16 cellular contexts compared by ENCODE assay signal in the genomic region with DNA sequence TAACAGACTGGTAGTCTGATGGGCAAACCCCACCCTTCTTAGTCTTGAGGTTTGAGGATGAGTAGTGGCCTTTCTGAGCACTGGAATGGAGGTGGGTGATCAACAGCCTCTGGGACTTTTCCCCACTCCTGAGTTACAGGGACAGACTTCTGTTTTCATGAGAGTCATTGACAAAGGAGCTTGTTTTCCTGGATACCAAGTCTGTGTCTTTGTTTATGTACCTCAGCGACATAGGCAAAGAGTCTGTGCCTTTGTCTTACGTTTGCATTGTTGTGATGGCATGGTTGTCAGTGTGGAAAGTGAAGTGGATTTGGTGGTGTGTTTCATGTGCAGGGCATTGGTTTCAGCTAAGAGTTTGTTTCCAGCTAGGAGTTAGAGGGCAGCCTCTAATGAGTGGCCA. TPM values are rescaled to one million over a fixed set of nuclear protein-coding genes. Genes with fewer than 3 reads are reported as not detected.
A peak's percentile ranks its signal among the peaks of the same experiment; 100 is the strongest.
DNase-seq lines count a peak whose midpoint lies in the region; ATAC-seq, FAIRE-seq and TF ChIP-seq lines count a peak whose summit lies in the region.
"Had no signal": no experiment of that assay in that cellular context is flagged by ENCODE, and none has a peak within 500 bp of the region (broad histone marks: within the 10 kb centered on the region; RNA-seq: fewer than 3 reads in every experiment).

No MANE protein-coding gene starts in this region.

- no peaks in the 10 kb centered on the region for H3K27me3 ChIP-seq in bronchial epithelial cell (ENCODE audit: control insufficient read depth, insufficient read depth, low read length)
- no peaks in the 10 kb centered on the region for H3K27me3 ChIP-seq in lower lobe of right lung (ENCODE audit: low read depth)
- H3K27me3 ChIP-seq in suprapubic skin: no peaks in the 10 kb centered on the region
- no peaks in the 10 kb centered on the region for H3K27me3 ChIP-seq in WERI-Rb-1 (ENCODE audit: insufficient read depth, low read depth, severe bottlenecking)

- FAIRE-seq in HTR-8/SVneo (lab: Jason Lieb, UNC): peak; percentile 69
- peak; percentile 64 for FAIRE-seq in bronchial epithelial cell (lab: Jason Lieb, UNC)

- WGBS in suprapubic skin: 68% methylated on average over 2 of the region's 2 CpGs

- H3K27ac ChIP-seq in lower lobe of right lung: peak overlapping the region; percentile 24
- peak overlapping the region; percentile 40 for H3K27ac ChIP-seq in suprapubic skin
- H3K27ac ChIP-seq in WERI-Rb-1: no peak overlapping the region
- H3K27ac ChIP-seq: PC-9 had no signal

- no peak for TF ChIP-seq EP300 in suprapubic skin (IDR thresholded peaks at IDR 0.05)

- H3K4me3 ChIP-seq in bronchial epithelial cell (ENCODE audit: low read depth, low read length): no peak overlapping the region
- no peak overlapping the region for H3K4me3 ChIP-seq in lower lobe of right lung
- H3K4me3 ChIP-seq in suprapubic skin: no peak overlapping the region
- no peak overlapping the region for H3K4me3 ChIP-seq in WERI-Rb-1 (ENCODE audit: low read depth, low read length)
- H3K4me3 ChIP-seq: PC-9 had no signal

- DNase-seq in HTR-8/SVneo (ENCODE audit: insufficient read length, low spot score) (no peak), bronchial epithelial cell (ENCODE audit: low read depth) (no peak), lower lobe of right lung (no peak), suprapubic skin (ENCODE audit: low spot score in 2 of 2) (no peak), mesenteric fat pad (ENCODE audit: low spot score) (no peak), epidermal melanocyte (ENCODE audit: insufficient read length, low spot score) (no peak), WERI-Rb-1 (no peak)
- DNase-seq: CD8-positive, alpha-beta memory T cell; DMS 273 treated with DMSO at 0.1 percent for 48 hours; EL; HCEC 1CT; NCI-H1048; NCI-H146; NCI-H2107; NCI-H69; PC-9 had no signal

- no peak for TF ChIP-seq POLR2A in suprapubic skin (IDR thresholded peaks at IDR 0.05)

- peak in 1 of 2 donors; percentile 12 for ATAC-seq in lower lobe of right lung

- H3K36me3 ChIP-seq in bronchial epithelial cell (ENCODE audit: control insufficient read depth, insufficient read depth, low read length) (no peaks in the 10 kb centered on the region), lower lobe of right lung (no peaks in the 10 kb centered on the region), suprapubic skin (no peaks in the 10 kb centered on the region), WERI-Rb-1 (no peaks in the 10 kb centered on the region)

- TF ChIP-seq CTCF in bronchial epithelial cell (IDR thresholded peaks at IDR 0.05; ENCODE audit: insufficient read depth, low read length, severe bottlenecking) (no peak), lower lobe of right lung (IDR thresholded peaks at IDR 0.05) (no peak), suprapubic skin (IDR thresholded peaks at IDR 0.05) (no peak), WERI-Rb-1 (IDR thresholded peaks at IDR 0.05; ENCODE audit: low read depth, low read length) (no peak)

- intact Hi-C loops in lower lobe of right lung (cut with DNase I): no loop called here

- H3K4me1 ChIP-seq in lower lobe of right lung: peaks cover 30% of the 10 kb centered on the region
- H3K4me1 ChIP-seq in suprapubic skin: peaks cover 71% of the 10 kb centered on the region

- no peaks in the 10 kb centered on the region for H3K9me3 ChIP-seq in lower lobe of right lung
- H3K9me3 ChIP-seq in suprapubic skin: no peaks in the 10 kb centered on the region
- no peaks in the 10 kb centered on the region for H3K9me3 ChIP-seq in WERI-Rb-1 (ENCODE audit: severe bottlenecking)

RNA-seq across cellular contexts. Expression of gene EPN2, which starts 17.5 kb away (rescaled TPM):
- total RNA-seq in bronchial epithelial cell (13.7 and 23.3 TPM in 2 replicates), lower lobe of right lung (66.2 TPM), suprapubic skin (100 to 1,000 TPM in 3 of 4 donors, 10 to 100 TPM in 1; 95.9 to 276 (median 131) TPM), mesenteric fat pad (45.1 TPM)
